In the genomic region with DNA sequence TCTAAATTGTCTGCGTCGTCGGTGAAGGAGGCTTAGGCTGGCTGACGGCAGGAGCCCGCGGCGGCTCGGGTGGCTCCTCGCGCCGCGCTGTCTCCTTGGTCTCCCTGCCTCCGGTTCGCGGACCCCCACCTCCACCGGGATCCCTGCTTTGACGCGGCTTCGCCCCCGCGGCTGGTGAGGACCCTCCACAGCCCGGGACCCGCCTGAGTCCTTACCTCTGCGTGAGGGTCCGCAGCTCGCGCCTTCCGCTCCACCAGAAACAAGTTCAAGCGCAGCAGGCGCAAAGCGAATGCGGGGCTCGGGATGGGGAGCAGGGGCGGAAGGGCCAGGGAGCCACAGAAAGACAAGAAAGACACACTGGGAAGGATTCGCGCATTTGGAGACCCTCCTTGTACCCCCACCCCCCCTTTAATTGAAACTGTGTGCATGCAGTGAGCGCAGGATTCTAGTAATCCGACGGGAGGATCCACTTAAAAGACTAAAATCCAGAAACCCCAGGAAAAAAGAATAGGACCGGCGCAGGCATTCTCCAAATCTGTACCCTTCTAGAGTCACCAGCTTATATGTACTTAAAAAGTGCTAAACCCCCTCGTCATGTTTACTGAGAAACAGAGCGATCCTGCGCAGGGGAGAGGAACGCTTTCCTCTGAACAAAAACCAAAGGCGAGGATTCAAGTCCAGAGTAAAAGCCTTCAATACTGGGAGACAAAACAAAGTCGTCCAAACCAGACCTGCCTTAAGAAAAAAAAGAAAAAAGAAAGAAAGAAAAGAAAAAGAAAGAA, we compare ENCODE assay signal across 8 cellular contexts. TPM values are rescaled to one million over a fixed set of nuclear protein-coding genes. Genes with fewer than 3 reads are reported as not detected.
DNase-seq lines count a peak whose midpoint lies in the region; ATAC-seq and TF ChIP-seq lines count a peak whose summit lies in the region.

No MANE protein-coding gene starts in this region.

- intact Hi-C loops in left cardiac atrium (cut with DNase I) = loop anchor here in 1 of 2 donors (10.0 kb wide), 1 partner anchor 270 kb away; no protein-coding TSS in a partner anchor

- H3K4me1 ChIP-seq in right atrium auricular region (peaks cover 0 to 61% of the 10 kb centered on the region in 2 donors), ectodermal cell (ENCODE audit: control insufficient read depth, insufficient read depth, low read length) (peaks cover 26% of the 10 kb centered on the region)

- peak overlapping the region; percentile 42 to 51 for H3K4me3 ChIP-seq in right atrium auricular region
- peak overlapping the region; percentile 20 for H3K4me3 ChIP-seq in ectodermal cell (ENCODE audit: insufficient read depth, low read depth, low read length)

- 1 to 2% methylated on average over 46 to 47 of the region's 47 CpGs for WGBS in ectodermal cell, 2 experiments

- H3K9me3 ChIP-seq in right atrium auricular region (no peaks in the 10 kb centered on the region), ectodermal cell (ENCODE audit: control insufficient read depth, low read length) (no peaks in the 10 kb centered on the region)

- peak overlapping the region; percentile 94 to 98 for H3K27ac ChIP-seq in right atrium auricular region
- no peak overlapping the region for H3K27ac ChIP-seq in ectodermal cell (ENCODE audit: insufficient read depth, low read depth, low read length, poor library complexity, severe bottlenecking)

- POLR2A ChIA-PET in naive thymus-derived CD8-positive, alpha-beta T cell (lab: Charles Lee) = interaction anchor here (0.8 kb wide), 1 partner anchor 309 kb away, joined by 3 read pairs; no protein-coding TSS in a partner anchor

- H3K36me3 ChIP-seq in right atrium auricular region (peaks cover 5% of the 10 kb centered on the region), ectodermal cell (ENCODE audit: control insufficient read depth, insufficient read depth, low read length) (no peaks in the 10 kb centered on the region)

- H3K27me3 Mint-ChIP-seq in naive thymus-derived CD8-positive, alpha-beta T cell = no peaks in the 10 kb centered on the region

- H3K27me3 ChIP-seq in right atrium auricular region (no peaks in the 10 kb centered on the region), ectodermal cell (ENCODE audit: control insufficient read depth, insufficient read depth, low read length, poor library complexity, severe bottlenecking) (peaks cover 77% of the 10 kb centered on the region)

- peaks cover 0 to 22% (median 4%) of the 10 kb centered on the region in 3 donors for H3K36me3 Mint-ChIP-seq in naive thymus-derived CD8-positive, alpha-beta T cell

- TF ChIP-seq CTCF in right atrium auricular region (IDR thresholded peaks at IDR 0.05) = no peak

- ATAC-seq in left cardiac atrium = no peak
- ATAC-seq in naive thymus-derived CD8-positive, alpha-beta T cell = no peak

- no peaks in the 10 kb centered on the region for H3K9me3 Mint-ChIP-seq in naive thymus-derived CD8-positive, alpha-beta T cell

- H3K4me3 Mint-ChIP-seq in naive thymus-derived CD8-positive, alpha-beta T cell = peak overlapping the region in 9 of 10 donors; percentile 58 to 86 (median 73)

- DNase-seq in right atrium auricular region (ENCODE audit: low spot score) (no peak), left cardiac atrium (no peak), germinal center (ENCODE audit: low spot score) (no peak), NCI-H524 treated with DMSO at 0.1 percent for 48 hours (lab: John Stamatoyannopoulos, UW) (no peak), NCI-H146 (lab: John Stamatoyannopoulos, UW) (no peak)
- DNase-seq in naive thymus-derived CD8-positive, alpha-beta T cell = peak in 2 of 10 donors; percentile 32 to 60
- no peak for DNase-seq in stimulated activated CD4-positive, alpha-beta T cell treated with anti-CD3 and anti-CD28 coated beads, Interleukin-1b, Interleukin-23, amount 100 ng/mL, for 48 hours

- peak overlapping the region in 6 of 10 donors; percentile 40 to 98 (median 78) for H3K27ac Mint-ChIP-seq in naive thymus-derived CD8-positive, alpha-beta T cell

- H3K4me1 Mint-ChIP-seq in naive thymus-derived CD8-positive, alpha-beta T cell = peaks cover 25 to 45% (median 36%) of the 10 kb centered on the region in 4 donors

RNA-seq across cellular contexts. Expression of a gene that starts 3.8 kb away (rescaled TPM):
- total RNA-seq in right atrium auricular region = 10 to 100 TPM; 16.7 to 33.9 TPM
- total RNA-seq in left cardiac atrium = 10 to 100 TPM; 33.8 to 51.1 TPM
- polyA plus RNA-seq in ectodermal cell (2013, experiment 1 of 4) = 12.1 TPM
- 14.7 TPM for polyA plus RNA-seq in ectodermal cell (2013, experiment 2 of 4)
- 14.1 TPM for polyA plus RNA-seq in ectodermal cell (2013, experiment 3 of 4)
- 14.9 TPM for polyA plus RNA-seq in ectodermal cell (2013, experiment 4 of 4)
- 10 to 100 TPM; 34.7 to 35.1 TPM for total RNA-seq in naive thymus-derived CD8-positive, alpha-beta T cell
- polyA plus RNA-seq in naive thymus-derived CD8-positive, alpha-beta T cell = 10 to 100 TPM; 14.7 to 28.5 (median 19.6) TPM

RNA-seq across cellular contexts. Expression of a gene that starts 5.4 kb away (rescaled TPM):
- 10 to 100 TPM; 14.5 to 19.4 TPM for total RNA-seq in right atrium auricular region
- 10 to 100 TPM; 14.0 to 22.6 TPM for total RNA-seq in left cardiac atrium
- 3.2 TPM for polyA plus RNA-seq in ectodermal cell (2013, experiment 1 of 4)
- polyA plus RNA-seq in ectodermal cell (2013, experiment 2 of 4) = 1.7 TPM
- polyA plus RNA-seq in ectodermal cell (2013, experiment 3 of 4) = 5.3 TPM
- polyA plus RNA-seq in ectodermal cell (2013, experiment 4 of 4) = 5.0 TPM
- 10 to 100 TPM; 32.8 to 33.6 TPM for total RNA-seq in naive thymus-derived CD8-positive, alpha-beta T cell
- polyA plus RNA-seq in naive thymus-derived CD8-positive, alpha-beta T cell = 1 to 10 TPM; 2.8 to 7.1 (median 3.7) TPM
